Comparison of ENCODE assay signal across 8 cellular contexts in the genomic region with DNA sequence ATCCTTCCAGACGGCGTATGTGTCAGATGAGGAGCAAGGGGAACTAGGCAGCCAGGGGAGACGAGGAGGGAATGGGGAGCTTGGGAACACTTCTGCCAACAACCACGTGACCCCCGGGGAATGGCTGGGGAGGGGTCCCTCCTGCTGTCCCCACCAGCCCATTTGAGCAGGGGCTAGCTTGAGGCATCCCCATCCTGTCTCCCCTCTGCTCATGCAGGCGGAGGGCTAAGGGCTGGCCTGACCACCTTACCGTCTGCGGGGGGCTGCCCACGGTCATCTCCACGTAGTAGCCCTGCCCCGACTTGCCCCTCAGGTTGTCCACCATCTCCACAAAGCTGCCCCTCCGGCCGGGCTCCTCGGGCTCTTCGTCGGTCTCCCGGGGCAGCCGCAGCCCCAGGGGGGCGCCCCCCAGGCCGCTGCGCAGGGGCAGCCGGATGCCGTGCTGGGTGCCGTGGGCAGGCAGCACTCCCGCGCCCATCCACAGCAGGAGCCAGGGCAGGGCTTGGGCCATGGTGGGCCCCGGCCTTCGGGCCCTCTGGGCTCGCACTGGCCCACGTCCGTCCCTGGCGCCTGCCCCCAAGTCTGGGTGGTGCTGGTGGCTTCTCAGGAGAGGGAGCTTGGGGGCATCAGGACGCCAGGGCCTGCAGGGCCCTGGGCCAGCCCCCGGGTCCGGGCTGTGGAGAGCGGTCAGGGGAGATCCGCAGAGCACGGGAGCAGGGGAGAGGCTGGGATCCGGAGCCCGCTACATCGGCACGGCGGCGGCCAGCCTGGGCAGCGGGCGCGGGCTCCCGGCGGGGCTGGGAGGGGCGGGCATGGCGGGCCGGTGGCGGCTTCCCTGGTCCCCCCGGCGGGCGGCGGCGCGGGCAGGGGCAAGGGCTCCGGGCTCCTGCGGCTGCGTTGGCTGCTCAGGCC. TPM values are rescaled to one million over a fixed set of nuclear protein-coding genes. Genes with fewer than 3 reads are reported as not detected.
A peak's percentile ranks its signal among the peaks of the same experiment; 100 is the strongest.
DNase-seq lines count a peak whose midpoint lies in the region; ATAC-seq and TF ChIP-seq lines count a peak whose summit lies in the region.

No MANE protein-coding gene starts in this region.

- no peaks in the 10 kb centered on the region for H3K36me3 ChIP-seq in transverse colon

- H3K9me3 Mint-ChIP-seq in mesothelial cell of epicardium: no peaks in the 10 kb centered on the region

- H3K4me1 Mint-ChIP-seq in mesothelial cell of epicardium: peaks cover 18% of the 10 kb centered on the region

- peak overlapping the region; percentile 92 for H3K4me3 Mint-ChIP-seq in mesothelial cell of epicardium

- no peak overlapping the region for H3K27ac Mint-ChIP-seq in mesothelial cell of epicardium

- ATAC-seq in GM21423 (IDR thresholded peaks at IDR 0.05; ENCODE audit: unreplicated experiment) (no peak), HG03159 (IDR thresholded peaks at IDR 0.05; ENCODE audit: unreplicated experiment) (no peak)

- H3K27me3 Mint-ChIP-seq in mesothelial cell of epicardium (ENCODE audit: low read depth): no peaks in the 10 kb centered on the region

- TF ChIP-seq EP300 in transverse colon (IDR thresholded peaks at IDR 0.05; ENCODE audit: low read depth): no peak

- H3K9me3 ChIP-seq in transverse colon: no peaks in the 10 kb centered on the region

- DNase-seq in EH (ENCODE audit: low read depth) (peak; percentile 34), RPMI7951 (ENCODE audit: low read depth) (peak; percentile 4), coronary artery (ENCODE audit: low spot score) (no peak), mesothelial cell of epicardium (ENCODE audit: low spot score in 2 of 2, unreplicated experiment in 2 of 2) (peak in 1 of 2 experiments; percentile 69), transverse colon (no peak), DMS114 treated with DMSO at 0.1 percent for 48 hours (lab: John Stamatoyannopoulos, UW; ENCODE audit: unreplicated experiment) (no peak)

- TF ChIP-seq CTCF in coronary artery (IDR thresholded peaks at IDR 0.05) (no peak), mesothelial cell of epicardium (IDR thresholded peaks at IDR 0.05; ENCODE audit: unreplicated experiment) (no peak), transverse colon (IDR thresholded peaks at IDR 0.05) (no peak)

- no peaks in the 10 kb centered on the region for H3K36me3 Mint-ChIP-seq in mesothelial cell of epicardium

- intact Hi-C loops in transverse colon (cut with DNase I; ENCODE audit: low total_unique reads): no loop called here

- H3K4me3 ChIP-seq in coronary artery: peak overlapping the region; percentile 97
- peak overlapping the region; percentile 68 to 85 (median 74) for H3K4me3 ChIP-seq in transverse colon

- H3K4me1 ChIP-seq in transverse colon: peaks cover 0 to 31% (median 16%) of the 10 kb centered on the region in 4 donors

- no peaks in the 10 kb centered on the region for H3K27me3 ChIP-seq in transverse colon

- TF ChIP-seq POLR2A in transverse colon (IDR thresholded peaks at IDR 0.05): no peak

- WGBS in transverse colon (ENCODE audit: low coverage in 1 of 2), 2 donors: 13% methylated on average over 19 of the region's 62 CpGs; no CpG with 5 or more reads in 1 of the 2 donors

- in situ Hi-C loops in transverse colon (cut with MboI; ENCODE audit: low pct_ligation_motif_present in 1 of 4, low pct_unique_long_range_greater_than_20kb in 1 of 4, low sequenced_read_pairs in 3 of 4): no loop called here

- peak overlapping the region in 1 of 2 donors; percentile 82 for H3K27ac ChIP-seq in coronary artery
- H3K27ac ChIP-seq in transverse colon: peak overlapping the region; percentile 48 to 71 (median 64)

RNA-seq across cellular contexts. Expression of gene BACE1, which starts 0.5 kb away (rescaled TPM):
- total RNA-seq in RPMI7951 (2014; rRNA removed; shearing (Covaris generic)): 27.5 and 32.3 TPM in 2 replicates
- total RNA-seq in mesothelial cell of epicardium (38.1 to 40.9 TPM (median 40.3 TPM) in 3 replicates), transverse colon (1 to 10 TPM; 6.0 to 6.7 (median 6.5) TPM)

RNA-seq across cellular contexts. Expression of gene CEP164, which starts 12.1 kb away (rescaled TPM):
- 20.7 and 30.1 TPM in 2 replicates for total RNA-seq in RPMI7951 (2014; rRNA removed; shearing (Covaris generic))
- total RNA-seq in mesothelial cell of epicardium: 46.2 to 51.1 TPM (median 48.6 TPM) in 3 replicates
- total RNA-seq in transverse colon: 10 to 100 TPM in 3 of 4 donors, 1 to 10 TPM in 1; 10.0 to 20.2 (median 15.4) TPM

RNA-seq across cellular contexts. Expression of gene BACE1-AS, which starts 24.4 kb away (rescaled TPM):
- total RNA-seq in RPMI7951 (2014; rRNA removed; shearing (Covaris generic)): 1.7 and 6.8 TPM in 2 replicates
- total RNA-seq in mesothelial cell of epicardium (15.8 to 20.0 TPM (median 16.6 TPM) in 3 replicates), transverse colon (10 to 100 TPM in 1 of 4 donors, 1 to 10 TPM in 3; 5.1 to 10.1 (median 6.7) TPM)

Comparison
In these comparisons a context has a peak if more than half of its experiments do, and no peak if none do; other contexts are left out.
1. DNase-seq: peak in EH (single experiment) and RPMI7951 (single experiment); none in coronary artery (single experiment), transverse colon (single experiment) and DMS114 treated with DMSO at 0.1 percent for 48 hours (single experiment).